Comparison of ENCODE assay signal across 1 cellular context in the genomic region with DNA sequence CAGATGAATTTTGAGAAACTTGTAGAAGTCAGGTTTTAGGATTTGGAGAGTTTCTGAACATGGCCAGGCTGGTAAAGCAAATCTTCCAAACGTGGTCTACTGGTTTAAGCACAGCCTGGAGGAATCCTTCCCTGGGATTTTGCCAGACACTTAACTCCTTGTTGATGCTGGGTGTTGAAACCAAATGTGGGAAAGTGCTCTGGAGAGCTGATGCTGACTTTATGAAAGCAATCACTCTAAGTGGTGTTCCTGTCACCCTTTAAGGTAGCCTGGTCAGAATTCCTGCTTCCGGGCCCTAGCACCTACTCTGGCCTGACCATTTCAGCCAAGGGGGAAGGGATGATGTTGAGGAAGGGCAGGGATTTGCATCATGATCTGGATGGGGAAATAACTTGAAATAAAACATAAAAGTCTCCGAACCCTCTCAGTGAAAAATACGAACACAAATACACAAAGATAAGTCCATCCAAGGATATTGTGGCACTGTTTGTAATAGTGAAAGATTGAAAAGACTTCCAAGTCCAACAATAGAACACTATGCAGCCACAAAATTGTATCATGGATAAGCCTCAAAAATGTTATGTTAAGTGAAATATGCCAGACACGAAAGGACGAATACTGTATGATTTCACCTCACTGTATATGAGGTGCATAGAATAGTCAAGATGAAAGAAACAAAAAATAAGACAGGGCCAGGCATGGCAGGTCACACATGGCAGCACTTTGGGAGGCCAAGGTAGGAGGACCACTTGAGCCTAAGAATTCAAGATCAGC.
TF ChIP-seq lines count a peak whose summit lies in the region.

No MANE protein-coding gene starts in this region.

TF ChIP-seq in HCT116, 20 proteins besides CTCF, POLR2A, EP300 and RAD21 (continued from another document):
- TF ChIP-seq, protein P1, sequence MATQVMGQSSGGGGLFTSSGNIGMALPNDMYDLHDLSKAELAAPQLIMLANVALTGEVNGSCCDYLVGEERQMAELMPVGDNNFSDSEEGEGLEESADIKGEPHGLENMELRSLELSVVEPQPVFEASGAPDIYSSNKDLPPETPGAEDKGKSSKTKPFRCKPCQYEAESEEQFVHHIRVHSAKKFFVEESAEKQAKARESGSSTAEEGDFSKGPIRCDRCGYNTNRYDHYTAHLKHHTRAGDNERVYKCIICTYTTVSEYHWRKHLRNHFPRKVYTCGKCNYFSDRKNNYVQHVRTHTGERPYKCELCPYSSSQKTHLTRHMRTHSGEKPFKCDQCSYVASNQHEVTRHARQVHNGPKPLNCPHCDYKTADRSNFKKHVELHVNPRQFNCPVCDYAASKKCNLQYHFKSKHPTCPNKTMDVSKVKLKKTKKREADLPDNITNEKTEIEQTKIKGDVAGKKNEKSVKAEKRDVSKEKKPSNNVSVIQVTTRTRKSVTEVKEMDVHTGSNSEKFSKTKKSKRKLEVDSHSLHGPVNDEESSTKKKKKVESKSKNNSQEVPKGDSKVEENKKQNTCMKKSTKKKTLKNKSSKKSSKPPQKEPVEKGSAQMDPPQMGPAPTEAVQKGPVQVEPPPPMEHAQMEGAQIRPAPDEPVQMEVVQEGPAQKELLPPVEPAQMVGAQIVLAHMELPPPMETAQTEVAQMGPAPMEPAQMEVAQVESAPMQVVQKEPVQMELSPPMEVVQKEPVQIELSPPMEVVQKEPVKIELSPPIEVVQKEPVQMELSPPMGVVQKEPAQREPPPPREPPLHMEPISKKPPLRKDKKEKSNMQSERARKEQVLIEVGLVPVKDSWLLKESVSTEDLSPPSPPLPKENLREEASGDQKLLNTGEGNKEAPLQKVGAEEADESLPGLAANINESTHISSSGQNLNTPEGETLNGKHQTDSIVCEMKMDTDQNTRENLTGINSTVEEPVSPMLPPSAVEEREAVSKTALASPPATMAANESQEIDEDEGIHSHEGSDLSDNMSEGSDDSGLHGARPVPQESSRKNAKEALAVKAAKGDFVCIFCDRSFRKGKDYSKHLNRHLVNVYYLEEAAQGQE (IDR thresholded peaks at IDR 0.05; ENCODE audit: low read depth), result no peak
- TF ChIP-seq ZFX (IDR thresholded peaks at IDR 0.05) (no peak), CEBPB (IDR thresholded peaks at IDR 0.05; ENCODE audit: low read depth) (no peak), SRF (IDR thresholded peaks at IDR 0.05; ENCODE audit: low read depth) (no peak)
